In genomic region chr10:132272061-132272766, GRCh38 we compare ENCODE assay signal across 15 cellular contexts. TPM values are rescaled to one million over a fixed set of nuclear protein-coding genes. Genes with fewer than 3 reads are reported as not detected.
A peak's percentile ranks its signal among the peaks of the same experiment; 100 is the strongest.
DNase-seq lines count a peak whose midpoint lies in the region; ATAC-seq lines count a peak whose summit lies in the region.
"Had no signal": no experiment of that assay in that cellular context is flagged by ENCODE, and none has a peak within 500 bp of the region (broad histone marks: within the 10 kb centered on the region; RNA-seq: fewer than 3 reads in every experiment).

No MANE protein-coding gene starts in this region.

- peaks cover 7% of the 10 kb centered on the region for H3K4me1 Mint-ChIP-seq in central memory CD8-positive, alpha-beta T cell
- H3K4me1 Mint-ChIP-seq in activated CD4-positive, alpha-beta T cell treated with anti-CD3 and anti-CD28 coated beads, Interleukin-2, amount 10 ng/mL, durations not matched to agents 24 days and 14 days: no peaks in the 10 kb centered on the region

- no peak overlapping the region for H3K4me3 Mint-ChIP-seq in central memory CD8-positive, alpha-beta T cell
- H3K4me3 Mint-ChIP-seq in activated CD4-positive, alpha-beta T cell treated with anti-CD3 and anti-CD28 coated beads, Interleukin-2, amount 10 ng/mL, durations not matched to agents 24 days and 14 days: no peak overlapping the region
- H3K4me3 Mint-ChIP-seq: CD4-positive, alpha-beta T cell; stimulated activated naive B cell treated with anti-CD40 and anti-IgM and Interleukin-4, amounts not matched to agents 10 μg/mL and 1 μg/mL and 100 μg/mL, for 72 hours had no signal

- H3K27me3 Mint-ChIP-seq in central memory CD8-positive, alpha-beta T cell: no peaks in the 10 kb centered on the region
- no peaks in the 10 kb centered on the region for H3K27me3 Mint-ChIP-seq in activated CD4-positive, alpha-beta T cell treated with anti-CD3 and anti-CD28 coated beads, Interleukin-2, amount 10 ng/mL, durations not matched to agents 24 days and 14 days
- H3K27me3 Mint-ChIP-seq: CD4-positive, alpha-beta T cell; stimulated activated naive B cell treated with anti-CD40 and anti-IgM and Interleukin-4, amounts not matched to agents 10 μg/mL and 1 μg/mL and 100 μg/mL, for 72 hours had no signal

- peak; percentile 86 for DNase-seq in GM03348 (ENCODE audit: low spot score)
- DNase-seq in central memory CD8-positive, alpha-beta T cell (ENCODE audit: low spot score in 2 of 2): no peak
- peak; percentile 32 for DNase-seq in iris pigment epithelial cell (ENCODE audit: low read depth)
- DNase-seq in retina: peak; percentile 71
- no peak for DNase-seq in activated T-cell treated with anti-CD3 and anti-CD28 coated beads, Interleukin-2, amount 50 U/mL, for 1 hour
- no peak for DNase-seq in activated CD4-positive, alpha-beta T cell treated with anti-CD3 and anti-CD28 coated beads, Interleukin-2, amount 10 ng/mL, durations not matched to agents 24 days and 14 days
- DNase-seq in activated CD4-positive, alpha-beta T cell treated with anti-CD3 and anti-CD28 coated beads for 48 hours: no peak
- DNase-seq: CD4-positive, alpha-beta T cell; foreskin keratinocyte; NK-92 treated with Interleukin-12 subunit alpha and Interleukin-12 subunit beta, amount 100 ng/mL, for 24 hours; stimulated activated CD4-positive, alpha-beta T cell treated with anti-CD3 and anti-CD28 coated beads, Interleukin-1b, Interleukin-23, amount 100 ng/mL, for 48 hours; stimulated activated naive B cell treated with anti-CD40 and anti-IgM and Interleukin-4, amounts not matched to agents 10 μg/mL and 1 μg/mL and 100 μg/mL, for 72 hours; WERI-Rb-1 had no signal

- H3K36me3 Mint-ChIP-seq in central memory CD8-positive, alpha-beta T cell (ENCODE audit: insufficient read depth): peaks cover 2% of the 10 kb centered on the region
- H3K36me3 Mint-ChIP-seq in activated CD4-positive, alpha-beta T cell treated with anti-CD3 and anti-CD28 coated beads, Interleukin-2, amount 10 ng/mL, durations not matched to agents 24 days and 14 days (ENCODE audit: low read depth): no peaks in the 10 kb centered on the region

- H3K9me3 Mint-ChIP-seq in central memory CD8-positive, alpha-beta T cell: peaks cover 9% of the 10 kb centered on the region
- peaks cover 10% of the 10 kb centered on the region for H3K9me3 Mint-ChIP-seq in activated CD4-positive, alpha-beta T cell treated with anti-CD3 and anti-CD28 coated beads, Interleukin-2, amount 10 ng/mL, durations not matched to agents 24 days and 14 days
- H3K9me3 Mint-ChIP-seq: CD4-positive, alpha-beta T cell had no signal

- peak overlapping the region; percentile 1 for H3K27ac Mint-ChIP-seq in central memory CD8-positive, alpha-beta T cell (ENCODE audit: low read depth)
- H3K27ac Mint-ChIP-seq in activated CD4-positive, alpha-beta T cell treated with anti-CD3 and anti-CD28 coated beads, Interleukin-2, amount 10 ng/mL, durations not matched to agents 24 days and 14 days: no peak overlapping the region
- H3K27ac Mint-ChIP-seq: CD4-positive, alpha-beta T cell; stimulated activated naive B cell treated with anti-CD40 and anti-IgM and Interleukin-4, amounts not matched to agents 10 μg/mL and 1 μg/mL and 100 μg/mL, for 72 hours had no signal

- intact Hi-C loops in activated CD4-positive, alpha-beta T cell treated with anti-CD3 and anti-CD28 coated beads, Interleukin-2, amount 10 ng/mL, durations not matched to agents 24 days and 14 days (cut with micrococcal nuclease): no loop called here

- no peak for ATAC-seq in central memory CD8-positive, alpha-beta T cell (replicated peaks; ENCODE audit: extremely low read depth, poor library complexity, severe bottlenecking)
- no peak for ATAC-seq in GM19023 (IDR thresholded peaks at IDR 0.05; ENCODE audit: unreplicated experiment)
- ATAC-seq: foreskin keratinocyte; SK-N-SH treated with all-trans-retinoic acid at 6 μM for 48 hours; stimulated activated naive B cell treated with anti-CD40 and anti-IgM and Interleukin-4, amounts not matched to agents 10 μg/mL and 1 μg/mL and 100 μg/mL, for 72 hours had no signal

RNA-seq across cellular contexts. Expression of gene STK32C, which starts 35.5 kb away (rescaled TPM):
- 15.2 and 18.4 TPM in 2 replicates for total RNA-seq in activated CD4-positive, alpha-beta T cell treated with anti-CD3 and anti-CD28 coated beads, Interleukin-2, amount 10 ng/mL, durations not matched to agents 24 days and 14 days

RNA-seq across cellular contexts. Expression of gene LRRC27, which starts 59.8 kb away (rescaled TPM):
- 2.3 and 3.3 TPM in 2 replicates for total RNA-seq in activated CD4-positive, alpha-beta T cell treated with anti-CD3 and anti-CD28 coated beads, Interleukin-2, amount 10 ng/mL, durations not matched to agents 24 days and 14 days

Comparison
In these comparisons a context has a peak if more than half of its experiments do, and no peak if none do; other contexts are left out.
1. DNase-seq: peak in GM03348 (single experiment), iris pigment epithelial cell (single experiment) and retina (single experiment); none in central memory CD8-positive, alpha-beta T cell (0 of 2), activated T-cell treated with anti-CD3 and anti-CD28 coated beads, Interleukin-2, amount 50 U/mL, for 1 hour (single experiment), activated CD4-positive, alpha-beta T cell treated with anti-CD3 and anti-CD28 coated beads, Interleukin-2, amount 10 ng/mL, durations not matched to agents 24 days and 14 days (single experiment) and activated CD4-positive, alpha-beta T cell treated with anti-CD3 and anti-CD28 coated beads for 48 hours (single experiment).